9 cellular contexts compared by ENCODE assay signal in genomic region chr12:49225551-49226166, GRCh38. TPM values are rescaled to one million over a fixed set of nuclear protein-coding genes. Genes with fewer than 3 reads are reported as not detected.
DNase-seq lines count a peak whose midpoint lies in the region; ATAC-seq and TF ChIP-seq lines count a peak whose summit lies in the region.
"Had no signal": no experiment of that assay in that cellular context is flagged by ENCODE, and none has a peak within 500 bp of the region (broad histone marks: within the 10 kb centered on the region; RNA-seq: fewer than 3 reads in every experiment).

No MANE protein-coding gene starts in this region.

- no peaks in the 10 kb centered on the region for H4K20me1 ChIP-seq in GM23248 (ENCODE audit: insufficient read depth)

- TF ChIP-seq CTCF in neutrophil (IDR thresholded peaks at IDR 0.05): no peak
- no peak for TF ChIP-seq CTCF in body of pancreas (IDR thresholded peaks at IDR 0.05)

- H3K4me3 ChIP-seq in GM23248: no peak overlapping the region
- H3K4me3 ChIP-seq in neutrophil (ENCODE audit: low read depth in 1 of 2, low read length in 1 of 2): no peak overlapping the region
- H3K4me3 ChIP-seq in body of pancreas: no peak overlapping the region
- no peak overlapping the region for H3K4me3 ChIP-seq in SJCRH30

- no peak for TF ChIP-seq POLR2A in body of pancreas (IDR thresholded peaks at IDR 0.05)

- H3K79me2 ChIP-seq in GM23248 (ENCODE audit: insufficient read depth): no peaks in the 10 kb centered on the region

- in situ Hi-C loops in GM23248 (cut with MboI): no loop called here

- 76 to 81% methylated on average over 8 of the region's 8 CpGs for WGBS in GM23248 (ENCODE audit: low coverage in 1 of 2, low lambda C conversion rate in 2 of 2, missing lambda C conversion rate in 2 of 2), 2 experiments
- WGBS in body of pancreas, 2 donors: 68 to 77% methylated on average over 8 of the region's 8 CpGs

- H3K4me2 ChIP-seq in GM23248 (ENCODE audit: unreplicated experiment): no peak overlapping the region

- H3K36me3 ChIP-seq in GM23248 (ENCODE audit: low read depth) (no peaks in the 10 kb centered on the region), neutrophil (no peaks in the 10 kb centered on the region), body of pancreas (replicated peaks in 1 of 2; ENCODE audit: insufficient read depth in 1 of 2, low read depth in 2 of 2) (no peaks in the 10 kb centered on the region), SJCRH30 (no peaks in the 10 kb centered on the region)

- H3F3A ChIP-seq in GM23248 (ENCODE audit: insufficient read depth): peaks cover 12% of the 10 kb centered on the region

- DNase-seq in GM23248 (peak; percentile 14), NCI-H69 (lab: John Stamatoyannopoulos, UW) (peak; percentile 40), dermis blood vessel endothelial cell (peak; percentile 81), body of pancreas (no peak), occipital lobe (lab: John Stamatoyannopoulos, UW) (no peak), SHP77 (lab: John Stamatoyannopoulos, UW) (no peak), SJCRH30 (no peak)
- DNase-seq: trophoblast cell had no signal

- H3K27ac ChIP-seq in GM23248 (no peak overlapping the region), neutrophil (peak overlapping the region; percentile 49), body of pancreas (no peak overlapping the region), SJCRH30 (no peak overlapping the region)

- ATAC-seq in body of pancreas: no peak

- intact Hi-C loops in body of pancreas (cut with DNase I): no loop called here

- H3K9me2 ChIP-seq in GM23248 (ENCODE audit: insufficient read depth): no peaks in the 10 kb centered on the region

- H3K27me3 ChIP-seq in GM23248 (replicated peaks; ENCODE audit: insufficient read depth): no peaks in the 10 kb centered on the region
- H3K27me3 ChIP-seq in neutrophil: no peaks in the 10 kb centered on the region
- H3K27me3 ChIP-seq in body of pancreas: no peaks in the 10 kb centered on the region
- 0 out of 2 replicates have a peak, but pooled peaks cover 2% of the 10 kb centered on the region for H3K27me3 ChIP-seq in SJCRH30

- H3K9ac ChIP-seq in GM23248: no peak overlapping the region

- peak overlapping the region; percentile 44; the same call in 1 of the 2 replicates for H2AFZ ChIP-seq in GM23248

- H3K9me3 ChIP-seq in GM23248 (ENCODE audit: low read depth): no peaks in the 10 kb centered on the region
- H3K9me3 ChIP-seq in neutrophil: no peaks in the 10 kb centered on the region
- no peaks in the 10 kb centered on the region for H3K9me3 ChIP-seq in body of pancreas
- H3K9me3 ChIP-seq in SJCRH30 (replicated peaks): no peaks in the 10 kb centered on the region

- peaks cover 13% of the 10 kb centered on the region for H3K4me1 ChIP-seq in GM23248 (ENCODE audit: insufficient read depth)
- H3K4me1 ChIP-seq in neutrophil (ENCODE audit: control insufficient read depth in 1 of 2, insufficient read depth in 1 of 2, low read depth in 1 of 2, low read length in 1 of 2): peaks cover 54% of the 10 kb centered on the region in 2 experiments
- no peaks in the 10 kb centered on the region for H3K4me1 ChIP-seq in body of pancreas
- peaks cover 15% of the 10 kb centered on the region for H3K4me1 ChIP-seq in SJCRH30

RNA-seq across cellular contexts. Expression of gene TUBA1A, which starts 36.8 kb away (rescaled TPM):
- total RNA-seq in GM23248 (2014; rRNA removed; shearing (Covaris generic)): 628 and 639 TPM in 2 replicates
- polyA plus RNA-seq in GM23248 (2016; fragmentation: Nextera tagmentation; extraction: Ambion mirVana): 452 and 467 TPM in 2 replicates
- total RNA-seq in dermis blood vessel endothelial cell (642 and 821 TPM in 2 replicates), body of pancreas (10 to 100 TPM; 36.6 to 44.5 TPM), occipital lobe (9,948 TPM)
- total RNA-seq in SJCRH30 (2014; rRNA removed; shearing (Covaris generic)): 481 and 482 TPM in 2 replicates

RNA-seq across cellular contexts. Expression of gene TUBA1C, which starts 39.2 kb away (rescaled TPM):
- total RNA-seq in GM23248 (2014; rRNA removed; shearing (Covaris generic)): 401 and 473 TPM in 2 replicates
- polyA plus RNA-seq in GM23248 (2016; fragmentation: Nextera tagmentation; extraction: Ambion mirVana): 301 and 312 TPM in 2 replicates
- total RNA-seq in dermis blood vessel endothelial cell (221 and 355 TPM in 2 replicates), body of pancreas (10 to 100 TPM; 32.6 to 39.2 TPM), occipital lobe (33.5 TPM)
- 396 and 398 TPM in 2 replicates for total RNA-seq in SJCRH30 (2014; rRNA removed; shearing (Covaris generic))

Comparison
In these comparisons a context has a peak if more than half of its experiments do, and no peak if none do; other contexts are left out.
1. DNase-seq: peak in GM23248 (single experiment), NCI-H69 (single experiment) and dermis blood vessel endothelial cell (single experiment); none in body of pancreas (0 of 4), occipital lobe (single experiment), SHP77 (0 of 2) and SJCRH30 (0 of 2).
2. RNA of gene TUBA1A, which starts 36.8 kb away (total RNA-seq): 9,948 TPM in occipital lobe (single experiment); 642 to 821 TPM in dermis blood vessel endothelial cell, 628 to 639 TPM in GM23248, 481 to 482 TPM in SJCRH30 and 36.6 to 44.5 TPM in body of pancreas; every median in the first group is over 10 times any median in the second.